In genomic region chr10:130421909-130422308, GRCh38 we compare ENCODE assay signal across 22 cellular contexts.
DNase-seq lines count a peak whose midpoint lies in the region; ATAC-seq and TF ChIP-seq lines count a peak whose summit lies in the region.
"Had no signal": no experiment of that assay in that cellular context is flagged by ENCODE, and none has a peak within 500 bp of the region (broad histone marks: within the 10 kb centered on the region; RNA-seq: fewer than 3 reads in every experiment).

No MANE protein-coding gene starts in this region.

- DNase-seq in Peyer's patch: peak in 2 of 3 donors; percentile 26 to 30
- peak; percentile 31 for DNase-seq in endodermal cell
- peak; percentile 24 for DNase-seq in lung (ENCODE audit: low spot score)
- peak; percentile 60 for DNase-seq in type B pancreatic cell (ENCODE audit: extremely low spot score, unreplicated experiment)
- DNase-seq in activated T-cell treated with anti-CD3 and anti-CD28 coated beads, Interleukin-2, amount 50 U/mL, for 48 hours: no peak
- DNase-seq in T-helper 2 cell: no peak
- no peak for DNase-seq in retina
- DNase-seq: 8988T; ACHN; AML-193; BE2C; CD4-positive, alpha-beta T cell; CD8-positive, alpha-beta memory T cell; DMS53; DMS79 treated with DMSO at 0.1 percent for 48 hours; GF-D8; H9 had no signal

- H3K27ac ChIP-seq in Peyer's patch (no peak overlapping the region), endodermal cell (ENCODE audit: low read depth, low read length) (no peak overlapping the region), lung (ENCODE audit: low read depth in 1 of 2, low read length in 1 of 2) (no peak overlapping the region)
- H3K27ac ChIP-seq: A549; BLaER1 treated with 17β-estradiol and CSF1 and Interleukin-3, amounts not matched to agents 10 nM and 100 nM had no signal

- H3K27me3 ChIP-seq in Peyer's patch: no peaks in the 10 kb centered on the region
- H3K27me3 ChIP-seq in endodermal cell (ENCODE audit: control insufficient read depth, insufficient read depth, low read length, poor library complexity, severe bottlenecking): no peaks in the 10 kb centered on the region
- no peaks in the 10 kb centered on the region for H3K27me3 ChIP-seq in lung (ENCODE audit: control insufficient read depth, insufficient read depth)
- H3K27me3 ChIP-seq: BE2C; BLaER1 treated with 17β-estradiol and CSF1 and Interleukin-3, amounts not matched to agents 10 nM and 100 nM had no signal

- H3K4me1 Mint-ChIP-seq in endodermal cell (no peaks in the 10 kb centered on the region), type B pancreatic cell (ENCODE audit: unreplicated experiment) (peaks cover 7% of the 10 kb centered on the region)
- H3K4me1 Mint-ChIP-seq: CD14-positive monocyte; CD8-positive, alpha-beta memory T cell; GM23338; H9 had no signal

- H3K4me1 ChIP-seq in Peyer's patch (no peaks in the 10 kb centered on the region), endodermal cell (ENCODE audit: control insufficient read depth, insufficient read depth, low read length) (no peaks in the 10 kb centered on the region), lung (ENCODE audit: control insufficient read depth in 2 of 2, insufficient read depth in 2 of 2, low read length in 2 of 2) (no peaks in the 10 kb centered on the region)
- H3K4me1 ChIP-seq: A549, BE2C had no signal

- WGBS in endodermal cell (ENCODE audit: insufficient coverage in 1 of 2, insufficient read length in 1 of 2), 2 experiments: 87 to 88% methylated on average over 3 to 9 of the region's 9 CpGs
- 76 to 78% methylated on average over 9 of the region's 9 CpGs for WGBS in lung, 2 donors

- H3K36me3 Mint-ChIP-seq in endodermal cell (ENCODE audit: low read depth) (no peaks in the 10 kb centered on the region), type B pancreatic cell (no peaks in the 10 kb centered on the region)
- H3K36me3 Mint-ChIP-seq: CD14-positive monocyte; CD8-positive, alpha-beta memory T cell had no signal

- no peak for TF ChIP-seq CTCF in Peyer's patch (IDR thresholded peaks at IDR 0.05)
- TF ChIP-seq CTCF in endodermal cell (conservative IDR thresholded peaks at IDR 0.05): no peak
- TF ChIP-seq CTCF in lung (IDR thresholded peaks at IDR 0.05; ENCODE audit: control extremely low read depth, extremely low read depth): no peak
- no peak for TF ChIP-seq CTCF in type B pancreatic cell (conservative IDR thresholded peaks at IDR 0.05)

- H3K27ac Mint-ChIP-seq in endodermal cell (no peak overlapping the region), type B pancreatic cell (no peak overlapping the region)
- H3K27ac Mint-ChIP-seq: CD4-positive, alpha-beta T cell; GM23338 had no signal

- H3K27me3 Mint-ChIP-seq in endodermal cell (ENCODE audit: insufficient read depth): no peaks in the 10 kb centered on the region
- peaks cover 9% of the 10 kb centered on the region for H3K27me3 Mint-ChIP-seq in type B pancreatic cell

- no peak overlapping the region for H3K9ac ChIP-seq in endodermal cell (ENCODE audit: extremely low read depth, low read length, poor library complexity, severe bottlenecking)
- H3K9ac ChIP-seq: BLaER1 treated with 17β-estradiol and CSF1 and Interleukin-3, amounts not matched to agents 10 nM and 100 nM had no signal

- H3K9me3 Mint-ChIP-seq in endodermal cell (no peaks in the 10 kb centered on the region), type B pancreatic cell (no peaks in the 10 kb centered on the region)
- H3K9me3 Mint-ChIP-seq: CD4-positive, alpha-beta T cell; H9 had no signal

- no peaks in the 10 kb centered on the region for H3K36me3 ChIP-seq in Peyer's patch
- no peaks in the 10 kb centered on the region for H3K36me3 ChIP-seq in endodermal cell (ENCODE audit: control insufficient read depth, insufficient read depth, low read length)
- no peaks in the 10 kb centered on the region for H3K36me3 ChIP-seq in lung (ENCODE audit: control insufficient read depth in 2 of 2, insufficient read depth in 2 of 2, low read length in 2 of 2)
- H3K36me3 ChIP-seq: BE2C; BLaER1 treated with 17β-estradiol and CSF1 and Interleukin-3, amounts not matched to agents 10 nM and 100 nM had no signal

- ATAC-seq in lung (ENCODE audit: insufficient read depth, low FRiP score): no peak
- ATAC-seq: A549, GM23338, HCT116 had no signal

- TF ChIP-seq POLR2A in Peyer's patch (IDR thresholded peaks at IDR 0.05): no peak

- H3K4me3 ChIP-seq in Peyer's patch (no peak overlapping the region), endodermal cell (ENCODE audit: low read length) (no peak overlapping the region), lung (no peak overlapping the region)
- H3K4me3 ChIP-seq: A549; BLaER1 treated with 17β-estradiol and CSF1 and Interleukin-3, amounts not matched to agents 10 nM and 100 nM; GM23338 had no signal

- H3K9me3 ChIP-seq in Peyer's patch (no peaks in the 10 kb centered on the region), endodermal cell (ENCODE audit: control insufficient read depth, low read length) (no peaks in the 10 kb centered on the region), lung (ENCODE audit: control insufficient read depth in 2 of 2, insufficient read depth in 1 of 2, low read length in 1 of 2) (peaks cover 0 to 10% of the 10 kb centered on the region in 2 donors)
- H3K9me3 ChIP-seq: A549; BE2C; BLaER1 treated with 17β-estradiol and CSF1 and Interleukin-3, amounts not matched to agents 10 nM and 100 nM had no signal

- no peak overlapping the region for H3K4me3 Mint-ChIP-seq in endodermal cell
- H3K4me3 Mint-ChIP-seq in type B pancreatic cell: no peak overlapping the region
- H3K4me3 Mint-ChIP-seq: CD14-positive monocyte; CD4-positive, alpha-beta T cell; CD8-positive, alpha-beta memory T cell; GM23338; H9 had no signal

Comparison
In these comparisons a context has a peak if more than half of its experiments do, and no peak if none do; other contexts are left out.
1. DNase-seq: peak in Peyer's patch (2 of 3), endodermal cell (single experiment), lung (single experiment) and type B pancreatic cell (single experiment); none in activated T-cell treated with anti-CD3 and anti-CD28 coated beads, Interleukin-2, amount 50 U/mL, for 48 hours (0 of 2), T-helper 2 cell (0 of 5) and retina (single experiment).